Comparison of ENCODE assay signal across 10 cellular contexts in genomic region chrX:145396612-145397011, GRCh38.
A peak's percentile ranks its signal among the peaks of the same experiment; 100 is the strongest.
ATAC-seq and TF ChIP-seq lines count a peak whose summit lies in the region.
"Had no signal": no experiment of that assay in that cellular context is flagged by ENCODE, and none has a peak within 500 bp of the region (broad histone marks: within the 10 kb centered on the region; RNA-seq: fewer than 3 reads in every experiment).

No MANE protein-coding gene starts in this region.

- H3K27me3 ChIP-seq in neural cell (ENCODE audit: insufficient read depth, low read depth, low read length) = no peaks in the 10 kb centered on the region
- H3K27me3 ChIP-seq: BE2C had no signal

- H3K27ac ChIP-seq in neural cell (ENCODE audit: low read length) = no peak overlapping the region
- H3K27ac ChIP-seq: 22Rv1; A549; BLaER1; BLaER1 treated with 17β-estradiol and CSF1 and Interleukin-3, amounts not matched to agents 10 nM and 100 nM; C4-2B had no signal

- H3K36me3 ChIP-seq in neural cell (ENCODE audit: insufficient read depth, low read length) = no peaks in the 10 kb centered on the region
- H3K36me3 ChIP-seq: BE2C; BLaER1; BLaER1 treated with 17β-estradiol and CSF1 and Interleukin-3, amounts not matched to agents 10 nM and 100 nM had no signal

- no peaks in the 10 kb centered on the region for H4K20me1 ChIP-seq in neural cell (ENCODE audit: insufficient read depth)
- H4K20me1 ChIP-seq: BLaER1; BLaER1 treated with 17β-estradiol and CSF1 and Interleukin-3, amounts not matched to agents 10 nM and 100 nM had no signal

- H2AFZ ChIP-seq in neural cell (ENCODE audit: low read depth, low read length) = no peak overlapping the region

- no peaks in the 10 kb centered on the region for H3K79me2 ChIP-seq in neural cell (replicated peaks; ENCODE audit: insufficient read depth, low read length)

- H3K9ac ChIP-seq in neural cell (ENCODE audit: low read length) = no peak overlapping the region
- H3K9ac ChIP-seq: BLaER1; BLaER1 treated with 17β-estradiol and CSF1 and Interleukin-3, amounts not matched to agents 10 nM and 100 nM had no signal

- no peaks in the 10 kb centered on the region for H3K9me3 ChIP-seq in neural cell (ENCODE audit: low read length)
- H3K9me3 ChIP-seq: A549, BE2C, Caco-2 had no signal

- no peaks in the 10 kb centered on the region for H3K9me2 ChIP-seq in neural cell (ENCODE audit: insufficient read depth, low read length)

- no peak overlapping the region for H3K4me3 ChIP-seq in neural cell (ENCODE audit: low read length)
- H3K4me3 ChIP-seq: A549; BLaER1; BLaER1 treated with 17β-estradiol and CSF1 and Interleukin-3, amounts not matched to agents 10 nM and 100 nM had no signal

- ATAC-seq in SK-N-SH treated with all-trans-retinoic acid at 6 μM for 48 hours = no peak
- ATAC-seq: A549; CD8-positive, alpha-beta T cell had no signal

- TF ChIP-seq EP300 in neural cell (conservative IDR thresholded peaks at IDR 0.05; ENCODE audit: poor library complexity, severe bottlenecking) = peak; percentile 83

- no peaks in the 10 kb centered on the region for H3F3A ChIP-seq in neural cell (ENCODE audit: insufficient read depth, low read length, poor library complexity, severe bottlenecking)

- H3K4me2 ChIP-seq in neural cell (ENCODE audit: low read length) = no peak overlapping the region
- H3K4me2 ChIP-seq: A549; BLaER1; BLaER1 treated with 17β-estradiol and CSF1 and Interleukin-3, amounts not matched to agents 10 nM and 100 nM had no signal

- TF ChIP-seq RAD21 in neural cell (conservative IDR thresholded peaks at IDR 0.05) = no peak

- TF ChIP-seq CTCF in neural cell (IDR thresholded peaks at IDR 0.05; ENCODE audit: poor library complexity, severe bottlenecking) = no peak

TF ChIP-seq in neural cell, 6 proteins besides CTCF, POLR2A, EP300 and RAD21:
- TF ChIP-seq SMC3 (conservative IDR thresholded peaks at IDR 0.05; ENCODE audit: poor library complexity) (no peak), POLR2AphosphoS5 (IDR thresholded peaks at IDR 0.05) (peak; percentile 56)

TF ChIP-seq in SK-N-SH treated with all-trans-retinoic acid at 6 μM for 48 hours, 23 proteins besides CTCF, POLR2A, EP300 and RAD21:
- no peak for TF ChIP-seq ZNF8 (CRISPR knock-in tag; IDR thresholded peaks at IDR 0.05)
- TF ChIP-seq ZNF565 (CRISPR knock-in tag; conservative IDR thresholded peaks at IDR 0.05; ENCODE audit: low read depth) = no peak
- TF ChIP-seq POU6F1 (CRISPR knock-in tag; IDR thresholded peaks at IDR 0.05; ENCODE audit: borderline replicate concordance, low read depth) = no peak
- no peak for TF ChIP-seq RARB (CRISPR knock-in tag; IDR thresholded peaks at IDR 0.05)
- TF ChIP-seq OSR1 (CRISPR knock-in tag; IDR thresholded peaks at IDR 0.05) = no peak
- no peak for TF ChIP-seq ZNF70 (CRISPR knock-in tag; IDR thresholded peaks at IDR 0.05)
- no peak for TF ChIP-seq TOX (CRISPR knock-in tag; IDR thresholded peaks at IDR 0.05; ENCODE audit: borderline replicate concordance)
